1 cellular context compared by ENCODE assay signal in the genomic region with DNA sequence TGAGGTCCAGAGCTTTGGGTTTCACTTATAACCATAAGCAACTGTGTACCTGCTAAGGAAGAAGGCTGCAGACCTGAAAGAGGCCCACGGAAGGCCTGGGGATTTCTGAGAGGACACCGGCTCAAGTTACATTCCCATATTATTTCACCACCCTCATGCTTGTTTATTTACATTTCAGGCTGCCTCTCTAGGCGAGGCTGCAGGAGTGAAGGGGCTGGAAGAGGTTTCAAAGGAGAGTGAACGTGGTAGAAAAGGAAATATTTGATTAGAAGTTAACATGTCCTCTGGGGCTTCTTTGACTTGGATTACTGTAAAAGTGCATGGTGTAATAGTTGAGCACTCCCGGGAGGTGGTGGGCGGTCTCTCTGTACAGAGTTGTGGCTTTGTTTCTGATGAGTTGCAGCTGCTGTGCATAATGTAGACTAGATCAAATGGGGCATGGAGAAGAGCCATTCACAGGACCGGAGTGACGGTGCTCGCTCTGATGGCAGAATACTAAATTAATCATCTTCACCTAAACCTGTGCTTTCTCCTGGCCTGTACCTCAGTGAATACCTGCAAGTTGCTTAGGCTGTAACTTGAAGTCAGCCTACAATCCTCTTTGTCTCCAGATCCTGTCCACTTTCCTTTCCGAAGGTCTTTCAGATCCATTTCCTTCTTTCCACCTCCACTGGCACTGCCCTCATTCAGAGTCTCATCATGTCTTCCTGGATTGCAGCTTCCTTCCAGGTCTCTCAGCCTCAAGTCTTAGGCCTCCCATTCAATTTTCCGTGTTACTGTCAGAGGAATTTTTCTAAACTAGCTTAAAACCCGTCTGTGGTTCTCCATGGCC.
TF ChIP-seq lines count a peak whose summit lies in the region.

No MANE protein-coding gene starts in this region.

TF ChIP-seq in HEK293, 187 proteins besides CTCF, POLR2A, EP300 and RAD21 (continued from another document):
- TF ChIP-seq, protein P1, sequence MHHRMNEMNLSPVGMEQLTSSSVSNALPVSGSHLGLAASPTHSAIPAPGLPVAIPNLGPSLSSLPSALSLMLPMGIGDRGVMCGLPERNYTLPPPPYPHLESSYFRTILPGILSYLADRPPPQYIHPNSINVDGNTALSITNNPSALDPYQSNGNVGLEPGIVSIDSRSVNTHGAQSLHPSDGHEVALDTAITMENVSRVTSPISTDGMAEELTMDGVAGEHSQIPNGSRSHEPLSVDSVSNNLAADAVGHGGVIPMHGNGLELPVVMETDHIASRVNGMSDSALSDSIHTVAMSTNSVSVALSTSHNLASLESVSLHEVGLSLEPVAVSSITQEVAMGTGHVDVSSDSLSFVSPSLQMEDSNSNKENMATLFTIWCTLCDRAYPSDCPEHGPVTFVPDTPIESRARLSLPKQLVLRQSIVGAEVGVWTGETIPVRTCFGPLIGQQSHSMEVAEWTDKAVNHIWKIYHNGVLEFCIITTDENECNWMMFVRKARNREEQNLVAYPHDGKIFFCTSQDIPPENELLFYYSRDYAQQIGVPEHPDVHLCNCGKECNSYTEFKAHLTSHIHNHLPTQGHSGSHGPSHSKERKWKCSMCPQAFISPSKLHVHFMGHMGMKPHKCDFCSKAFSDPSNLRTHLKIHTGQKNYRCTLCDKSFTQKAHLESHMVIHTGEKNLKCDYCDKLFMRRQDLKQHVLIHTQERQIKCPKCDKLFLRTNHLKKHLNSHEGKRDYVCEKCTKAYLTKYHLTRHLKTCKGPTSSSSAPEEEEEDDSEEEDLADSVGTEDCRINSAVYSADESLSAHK (tag by site-specific recombination; IDR thresholded peaks at IDR 0.05): peak; percentile 93
- TF ChIP-seq TRIM28 (IDR thresholded peaks at IDR 0.05; ENCODE audit: borderline replicate concordance, low read length) (peak; percentile 98), ZNF677 (tag by site-specific recombination; IDR thresholded peaks at IDR 0.05) (no peak), ZNF335 (tag by site-specific recombination; conservative IDR thresholded peaks at IDR 0.05) (peak; percentile 37; the same call in 1 of the 2 replicates), ZNF558 (tag by site-specific recombination; IDR thresholded peaks at IDR 0.05) (0 out of 2 replicates have a peak, but pooled peaks have one; percentile 20), ZXDB (tag by site-specific recombination; IDR thresholded peaks at IDR 0.05) (peak; percentile 6; the same call in 1 of the 2 replicates), IKZF3 (tag by site-specific recombination; IDR thresholded peaks at IDR 0.05) (peak; percentile 94), ZSCAN16 (tag by site-specific recombination; IDR thresholded peaks at IDR 0.05) (peak; percentile 85), MEIS1 (CRISPR knock-in tag; IDR thresholded peaks at IDR 0.05; ENCODE audit: borderline replicate concordance) (no peak), ZNF174 (tag by site-specific recombination; IDR thresholded peaks at IDR 0.05) (no peak), ZNF169 (tag by site-specific recombination; IDR thresholded peaks at IDR 0.05) (no peak), ZNF354C (tag by site-specific recombination; IDR thresholded peaks at IDR 0.05; ENCODE audit: borderline replicate concordance, low read depth) (no peak), TCF7L2 (IDR thresholded peaks at IDR 0.05; ENCODE audit: borderline replicate concordance, low read depth, low read length) (peak; percentile 94), GLI2 (tag by site-specific recombination; IDR thresholded peaks at IDR 0.05; ENCODE audit: borderline replicate concordance, low read depth) (peak; percentile 80; the same call in 1 of the 2 replicates), EGR2 (tag by site-specific recombination; IDR thresholded peaks at IDR 0.05; ENCODE audit: low read depth) (peak; percentile 40)
- TF ChIP-seq, protein P2, sequence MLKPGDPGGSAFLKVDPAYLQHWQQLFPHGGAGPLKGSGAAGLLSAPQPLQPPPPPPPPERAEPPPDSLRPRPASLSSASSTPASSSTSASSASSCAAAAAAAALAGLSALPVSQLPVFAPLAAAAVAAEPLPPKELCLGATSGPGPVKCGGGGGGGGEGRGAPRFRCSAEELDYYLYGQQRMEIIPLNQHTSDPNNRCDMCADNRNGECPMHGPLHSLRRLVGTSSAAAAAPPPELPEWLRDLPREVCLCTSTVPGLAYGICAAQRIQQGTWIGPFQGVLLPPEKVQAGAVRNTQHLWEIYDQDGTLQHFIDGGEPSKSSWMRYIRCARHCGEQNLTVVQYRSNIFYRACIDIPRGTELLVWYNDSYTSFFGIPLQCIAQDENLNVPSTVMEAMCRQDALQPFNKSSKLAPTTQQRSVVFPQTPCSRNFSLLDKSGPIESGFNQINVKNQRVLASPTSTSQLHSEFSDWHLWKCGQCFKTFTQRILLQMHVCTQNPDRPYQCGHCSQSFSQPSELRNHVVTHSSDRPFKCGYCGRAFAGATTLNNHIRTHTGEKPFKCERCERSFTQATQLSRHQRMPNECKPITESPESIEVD (tag by site-specific recombination; IDR thresholded peaks at IDR 0.05): peak; percentile 98
- TF ChIP-seq, protein P3, sequence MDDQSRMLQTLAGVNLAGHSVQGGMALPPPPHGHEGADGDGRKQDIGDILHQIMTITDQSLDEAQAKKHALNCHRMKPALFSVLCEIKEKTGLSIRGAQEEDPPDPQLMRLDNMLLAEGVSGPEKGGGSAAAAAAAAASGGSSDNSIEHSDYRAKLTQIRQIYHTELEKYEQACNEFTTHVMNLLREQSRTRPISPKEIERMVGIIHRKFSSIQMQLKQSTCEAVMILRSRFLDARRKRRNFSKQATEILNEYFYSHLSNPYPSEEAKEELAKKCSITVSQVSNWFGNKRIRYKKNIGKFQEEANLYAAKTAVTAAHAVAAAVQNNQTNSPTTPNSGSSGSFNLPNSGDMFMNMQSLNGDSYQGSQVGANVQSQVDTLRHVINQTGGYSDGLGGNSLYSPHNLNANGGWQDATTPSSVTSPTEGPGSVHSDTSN (CRISPR knock-in tag; IDR thresholded peaks at IDR 0.05): no peak
- TF ChIP-seq, protein P4, sequence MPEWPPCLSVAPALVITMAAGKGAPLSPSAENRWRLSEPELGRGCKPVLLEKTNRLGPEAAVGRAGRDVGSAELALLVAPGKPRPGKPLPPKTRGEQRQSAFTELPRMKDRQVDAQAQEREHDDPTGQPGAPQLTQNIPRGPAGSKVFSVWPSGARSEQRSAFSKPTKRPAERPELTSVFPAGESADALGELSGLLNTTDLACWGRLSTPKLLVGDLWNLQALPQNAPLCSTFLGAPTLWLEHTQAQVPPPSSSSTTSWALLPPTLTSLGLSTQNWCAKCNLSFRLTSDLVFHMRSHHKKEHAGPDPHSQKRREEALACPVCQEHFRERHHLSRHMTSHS (tag by site-specific recombination; IDR thresholded peaks at IDR 0.05): 0 out of 2 replicates have a peak, but pooled peaks have one; percentile 35
- TF ChIP-seq, protein P5, sequence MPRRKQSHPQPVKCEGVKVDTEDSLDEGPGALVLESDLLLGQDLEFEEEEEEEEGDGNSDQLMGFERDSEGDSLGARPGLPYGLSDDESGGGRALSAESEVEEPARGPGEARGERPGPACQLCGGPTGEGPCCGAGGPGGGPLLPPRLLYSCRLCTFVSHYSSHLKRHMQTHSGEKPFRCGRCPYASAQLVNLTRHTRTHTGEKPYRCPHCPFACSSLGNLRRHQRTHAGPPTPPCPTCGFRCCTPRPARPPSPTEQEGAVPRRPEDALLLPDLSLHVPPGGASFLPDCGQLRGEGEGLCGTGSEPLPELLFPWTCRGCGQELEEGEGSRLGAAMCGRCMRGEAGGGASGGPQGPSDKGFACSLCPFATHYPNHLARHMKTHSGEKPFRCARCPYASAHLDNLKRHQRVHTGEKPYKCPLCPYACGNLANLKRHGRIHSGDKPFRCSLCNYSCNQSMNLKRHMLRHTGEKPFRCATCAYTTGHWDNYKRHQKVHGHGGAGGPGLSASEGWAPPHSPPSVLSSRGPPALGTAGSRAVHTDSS (tag by site-specific recombination; IDR thresholded peaks at IDR 0.05): peak; percentile 57
- TF ChIP-seq, protein P6, sequence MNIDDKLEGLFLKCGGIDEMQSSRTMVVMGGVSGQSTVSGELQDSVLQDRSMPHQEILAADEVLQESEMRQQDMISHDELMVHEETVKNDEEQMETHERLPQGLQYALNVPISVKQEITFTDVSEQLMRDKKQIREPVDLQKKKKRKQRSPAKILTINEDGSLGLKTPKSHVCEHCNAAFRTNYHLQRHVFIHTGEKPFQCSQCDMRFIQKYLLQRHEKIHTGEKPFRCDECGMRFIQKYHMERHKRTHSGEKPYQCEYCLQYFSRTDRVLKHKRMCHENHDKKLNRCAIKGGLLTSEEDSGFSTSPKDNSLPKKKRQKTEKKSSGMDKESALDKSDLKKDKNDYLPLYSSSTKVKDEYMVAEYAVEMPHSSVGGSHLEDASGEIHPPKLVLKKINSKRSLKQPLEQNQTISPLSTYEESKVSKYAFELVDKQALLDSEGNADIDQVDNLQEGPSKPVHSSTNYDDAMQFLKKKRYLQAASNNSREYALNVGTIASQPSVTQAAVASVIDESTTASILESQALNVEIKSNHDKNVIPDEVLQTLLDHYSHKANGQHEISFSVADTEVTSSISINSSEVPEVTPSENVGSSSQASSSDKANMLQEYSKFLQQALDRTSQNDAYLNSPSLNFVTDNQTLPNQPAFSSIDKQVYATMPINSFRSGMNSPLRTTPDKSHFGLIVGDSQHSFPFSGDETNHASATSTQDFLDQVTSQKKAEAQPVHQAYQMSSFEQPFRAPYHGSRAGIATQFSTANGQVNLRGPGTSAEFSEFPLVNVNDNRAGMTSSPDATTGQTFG (tag by site-specific recombination; IDR thresholded peaks at IDR 0.05; ENCODE audit: borderline replicate concordance): no peak
- TF ChIP-seq, protein P7, sequence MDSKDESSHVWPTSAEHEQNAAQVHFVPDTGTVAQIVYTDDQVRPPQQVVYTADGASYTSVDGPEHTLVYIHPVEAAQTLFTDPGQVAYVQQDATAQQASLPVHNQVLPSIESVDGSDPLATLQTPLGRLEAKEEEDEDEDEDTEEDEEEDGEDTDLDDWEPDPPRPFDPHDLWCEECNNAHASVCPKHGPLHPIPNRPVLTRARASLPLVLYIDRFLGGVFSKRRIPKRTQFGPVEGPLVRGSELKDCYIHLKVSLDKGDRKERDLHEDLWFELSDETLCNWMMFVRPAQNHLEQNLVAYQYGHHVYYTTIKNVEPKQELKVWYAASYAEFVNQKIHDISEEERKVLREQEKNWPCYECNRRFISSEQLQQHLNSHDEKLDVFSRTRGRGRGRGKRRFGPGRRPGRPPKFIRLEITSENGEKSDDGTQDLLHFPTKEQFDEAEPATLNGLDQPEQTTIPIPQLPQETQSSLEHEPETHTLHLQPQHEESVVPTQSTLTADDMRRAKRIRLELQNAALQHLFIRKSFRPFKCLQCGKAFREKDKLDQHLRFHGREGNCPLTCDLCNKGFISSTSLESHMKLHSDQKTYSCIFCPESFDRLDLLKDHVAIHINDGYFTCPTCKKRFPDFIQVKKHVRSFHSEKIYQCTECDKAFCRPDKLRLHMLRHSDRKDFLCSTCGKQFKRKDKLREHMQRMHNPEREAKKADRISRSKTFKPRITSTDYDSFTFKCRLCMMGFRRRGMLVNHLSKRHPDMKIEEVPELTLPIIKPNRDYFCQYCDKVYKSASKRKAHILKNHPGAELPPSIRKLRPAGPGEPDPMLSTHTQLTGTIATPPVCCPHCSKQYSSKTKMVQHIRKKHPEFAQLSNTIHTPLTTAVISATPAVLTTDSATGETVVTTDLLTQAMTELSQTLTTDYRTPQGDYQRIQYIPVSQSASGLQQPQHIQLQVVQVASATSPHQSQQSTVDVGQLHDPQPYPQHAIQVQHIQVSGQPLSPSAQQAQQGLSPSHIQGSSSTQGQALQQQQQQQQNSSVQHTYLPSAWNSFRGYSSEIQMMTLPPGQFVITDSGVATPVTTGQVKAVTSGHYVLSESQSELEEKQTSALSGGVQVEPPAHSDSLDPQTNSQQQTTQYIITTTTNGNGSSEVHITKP (tag by site-specific recombination; IDR thresholded peaks at IDR 0.05): peak; percentile 68
